14 cellular contexts compared by ENCODE assay signal in the genomic region with DNA sequence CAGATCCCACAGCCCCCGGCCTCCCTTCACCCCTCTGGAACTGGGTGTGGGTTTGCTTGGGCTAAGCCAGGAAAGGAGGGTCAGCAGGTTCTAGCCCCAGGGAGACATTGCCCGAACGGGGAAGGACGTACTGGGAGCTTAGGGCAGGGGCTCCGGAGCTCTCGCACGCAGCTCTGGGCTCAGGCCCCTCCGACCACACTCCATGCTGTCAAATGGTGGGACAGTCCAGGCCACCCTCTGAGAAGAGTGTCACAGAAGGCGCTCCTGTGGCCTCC. TPM values are rescaled to one million over a fixed set of nuclear protein-coding genes. Genes with fewer than 3 reads are reported as not detected.
DNase-seq lines count a peak whose midpoint lies in the region; ATAC-seq and TF ChIP-seq lines count a peak whose summit lies in the region.
"Had no signal": no experiment of that assay in that cellular context is flagged by ENCODE, and none has a peak within 500 bp of the region (broad histone marks: within the 10 kb centered on the region; RNA-seq: fewer than 3 reads in every experiment).

No MANE protein-coding gene starts in this region.

- H2AFZ ChIP-seq in osteoblast (ENCODE audit: low read length): no peak overlapping the region

- H3K4me3 Mint-ChIP-seq in activated CD4-positive, alpha-beta T cell treated with anti-CD3 and anti-CD28 coated beads for 36 hours: no peak overlapping the region
- H3K4me3 Mint-ChIP-seq: stimulated activated naive B cell treated with anti-CD40 and anti-IgM and Interleukin-4, amounts not matched to agents 10 μg/mL and 1 μg/mL and 100 μg/mL, for 72 hours had no signal

- H3K36me3 Mint-ChIP-seq in activated CD4-positive, alpha-beta T cell treated with anti-CD3 and anti-CD28 coated beads for 36 hours (ENCODE audit: low read depth): no peaks in the 10 kb centered on the region
- H3K36me3 Mint-ChIP-seq: stimulated activated naive B cell treated with anti-CD40 and anti-IgM and Interleukin-4, amounts not matched to agents 10 μg/mL and 1 μg/mL and 100 μg/mL, for 72 hours had no signal

- H3K79me2 ChIP-seq in osteoblast (ENCODE audit: insufficient read depth, low read length): no peaks in the 10 kb centered on the region

- peaks cover 3% of the 10 kb centered on the region for H4K20me1 ChIP-seq in osteoblast (ENCODE audit: insufficient read depth, low read length)

- WGBS in esophagus muscularis mucosa: 77% methylated on average over 5 of the region's 9 CpGs

- ATAC-seq in thoracic aorta (ENCODE audit: insufficient number of reproducible peaks, low FRiP score, low read depth): no peak
- no peak for ATAC-seq in activated CD4-positive, alpha-beta T cell treated with anti-CD3 and anti-CD28 coated beads for 36 hours
- ATAC-seq: stimulated activated naive B cell treated with anti-CD40 and anti-IgM and Interleukin-4, amounts not matched to agents 10 μg/mL and 1 μg/mL and 100 μg/mL, for 72 hours had no signal

- peak overlapping the region; percentile 80 for H3K27ac ChIP-seq in VCaP
- H3K27ac ChIP-seq in esophagus muscularis mucosa (replicated peaks in 1 of 4): peak overlapping the region; percentile 80 to 87 (median 84)
- H3K27ac ChIP-seq in osteoblast (ENCODE audit: low read depth, low read length): no peak overlapping the region
- H3K27ac ChIP-seq in thoracic aorta: peak overlapping the region in 1 of 2 donors; percentile 13
- H3K27ac ChIP-seq: brain microvascular endothelial cell, SJSA1 had no signal

- H3K4me1 ChIP-seq in esophagus muscularis mucosa (peaks cover 33 to 65% (median 57%) of the 10 kb centered on the region in 4 donors), osteoblast (ENCODE audit: insufficient read depth, low read length) (peaks cover 18% of the 10 kb centered on the region), thoracic aorta (ENCODE audit: control insufficient read depth in 1 of 2, low read depth in 2 of 2) (peaks cover 22 to 33% of the 10 kb centered on the region in 2 donors)

- POLR2A ChIA-PET in activated CD4-positive, alpha-beta T cell treated with anti-CD3 and anti-CD28 coated beads for 36 hours (lab: Charles Lee): no interaction called here

- no peak for TF ChIP-seq EP300 in esophagus muscularis mucosa (IDR thresholded peaks at IDR 0.05)

- H3K4me3 ChIP-seq in esophagus muscularis mucosa: peak overlapping the region; percentile 56 to 65 (median 63)
- H3K4me3 ChIP-seq in osteoblast (ENCODE audit: insufficient read depth, low read length): no peak overlapping the region
- peak overlapping the region; percentile 75 for H3K4me3 ChIP-seq in thoracic aorta
- H3K4me3 ChIP-seq: SJSA1 had no signal

- H3K27me3 ChIP-seq in esophagus muscularis mucosa: no peaks in the 10 kb centered on the region
- H3K27me3 ChIP-seq in osteoblast (ENCODE audit: insufficient read depth, low read length): peaks cover 17% of the 10 kb centered on the region
- H3K27me3 ChIP-seq in thoracic aorta (replicated peaks; ENCODE audit: insufficient read depth): no peaks in the 10 kb centered on the region
- H3K27me3 ChIP-seq: SJSA1 had no signal

- H3K4me1 Mint-ChIP-seq in activated CD4-positive, alpha-beta T cell treated with anti-CD3 and anti-CD28 coated beads for 36 hours: no peaks in the 10 kb centered on the region

- no peak overlapping the region for H3K27ac Mint-ChIP-seq in activated CD4-positive, alpha-beta T cell treated with anti-CD3 and anti-CD28 coated beads for 36 hours

- CTCF ChIA-PET in activated CD4-positive, alpha-beta T cell treated with anti-CD3 and anti-CD28 coated beads for 36 hours (lab: Charles Lee): no interaction called here

- TF ChIP-seq POLR2A in esophagus muscularis mucosa (IDR thresholded peaks at IDR 0.05; ENCODE audit: low read depth): no peak

- DNase-seq in esophagus muscularis mucosa (ENCODE audit: extremely low spot score) (no peak), osteoblast (ENCODE audit: insufficient read length, low spot score, missing footprints) (peak; percentile 50), thoracic aorta (ENCODE audit: low spot score) (no peak), GM03348 (ENCODE audit: low spot score) (no peak), NK-92 (lab: John Stamatoyannopoulos, UW; ENCODE audit: unreplicated experiment) (no peak), AG20443 (ENCODE audit: low spot score) (no peak)
- no peak for DNase-seq in activated CD4-positive, alpha-beta T cell treated with anti-CD3 and anti-CD28 coated beads for 36 hours
- DNase-seq: activated CD4-positive, alpha-beta T cell treated with anti-CD3 and anti-CD28 coated beads for 48 hours; activated naive CD4-positive, alpha-beta T cell treated with anti-CD3 and anti-CD28 coated beads, Interleukin-2, amount 50 U/mL, for 16 hours; brain microvascular endothelial cell; effector memory CD4-positive, alpha-beta T cell; stimulated activated naive B cell treated with anti-CD40 and anti-IgM and Interleukin-4, amounts not matched to agents 10 μg/mL and 1 μg/mL and 100 μg/mL, for 72 hours had no signal

- H3K27me3 Mint-ChIP-seq in activated CD4-positive, alpha-beta T cell treated with anti-CD3 and anti-CD28 coated beads for 36 hours: no peaks in the 10 kb centered on the region

- H3K36me3 ChIP-seq in esophagus muscularis mucosa (peaks cover 0 to 15% (median 5%) of the 10 kb centered on the region in 4 donors), osteoblast (ENCODE audit: insufficient read depth, low read length) (no peaks in the 10 kb centered on the region), thoracic aorta (no peaks in the 10 kb centered on the region)
- H3K36me3 ChIP-seq: brain microvascular endothelial cell, SJSA1 had no signal

- H3K9me3 Mint-ChIP-seq in activated CD4-positive, alpha-beta T cell treated with anti-CD3 and anti-CD28 coated beads for 36 hours (ENCODE audit: low read depth): no peaks in the 10 kb centered on the region
- H3K9me3 Mint-ChIP-seq: stimulated activated naive B cell treated with anti-CD40 and anti-IgM and Interleukin-4, amounts not matched to agents 10 μg/mL and 1 μg/mL and 100 μg/mL, for 72 hours had no signal

- no peaks in the 10 kb centered on the region for H3K9me3 ChIP-seq in esophagus muscularis mucosa
- H3K9me3 ChIP-seq in osteoblast (ENCODE audit: low read depth, low read length): no peaks in the 10 kb centered on the region
- no peaks in the 10 kb centered on the region for H3K9me3 ChIP-seq in thoracic aorta
- H3K9me3 ChIP-seq: SJSA1 had no signal

- H3K4me2 ChIP-seq in osteoblast (ENCODE audit: insufficient read depth, low read length): no peak overlapping the region

- intact Hi-C loops in esophagus muscularis mucosa (cut with DNase I): loop anchor here (5.0 kb wide), 1 partner anchor 66 kb away; the partner anchor contains the start of gene ZC3H7B
- intact Hi-C loops in activated CD4-positive, alpha-beta T cell treated with anti-CD3 and anti-CD28 coated beads for 36 hours (cut with DNase I, micrococcal nuclease): no loop called here

- TF ChIP-seq CTCF in VCaP (conservative IDR thresholded peaks at IDR 0.05) (no peak), esophagus muscularis mucosa (IDR thresholded peaks at IDR 0.05) (no peak), osteoblast (IDR thresholded peaks at IDR 0.05; ENCODE audit: extremely low read depth, low read depth, low read length) (no peak), thoracic aorta (IDR thresholded peaks at IDR 0.05) (no peak)

RNA-seq across cellular contexts. Expression of gene TEF, which starts 13.3 kb away (rescaled TPM):
- 10 to 100 TPM; 19.5 to 47.8 (median 36.6) TPM for total RNA-seq in esophagus muscularis mucosa
- 17.4 and 18.3 TPM in 2 replicates for total RNA-seq in osteoblast
- total RNA-seq in thoracic aorta: 10 to 100 TPM; 21.4 to 23.1 TPM
- 1 to 10 TPM; 1.7 to 2.2 TPM for total RNA-seq in activated CD4-positive, alpha-beta T cell treated with anti-CD3 and anti-CD28 coated beads for 36 hours
